In genomic region chr6:160365117-160365516, GRCh38 we compare ENCODE assay signal across 25 cellular contexts. TPM values are rescaled to one million over a fixed set of nuclear protein-coding genes. Genes with fewer than 3 reads are reported as not detected.
"Had no signal": no experiment of that assay in that cellular context is flagged by ENCODE, and none has a peak within 500 bp of the region (broad histone marks: within the 10 kb centered on the region; RNA-seq: fewer than 3 reads in every experiment).

No MANE protein-coding gene starts in this region.

- H3K4me3 ChIP-seq: colonic mucosa, heart left ventricle, pancreas, psoas muscle, right atrium auricular region, tibial nerve had no signal

- H3K4me1 ChIP-seq: colonic mucosa, heart left ventricle, pancreas, psoas muscle, right atrium auricular region had no signal

- H3K27ac ChIP-seq: colonic mucosa, heart left ventricle, pancreas, psoas muscle, right atrium auricular region, tibial nerve had no signal

- ATAC-seq: activated CD8-positive, alpha-beta memory T cell treated with anti-CD3 and anti-CD28 coated beads, Interleukin-2, amount 10 ng/mL, durations not matched to agents 7 days and 5 days; activated CD8-positive, alpha-beta T cell treated with anti-CD3 and anti-CD28 coated beads, Interleukin-2, amount 10 ng/mL, durations not matched to agents 7 days and 5 days; activated naive CD4-positive, alpha-beta T cell treated with anti-CD3 and anti-CD28 coated beads, Interleukin-2, amount 50 U/mL, for 72 hours; activated T-cell treated with anti-CD3 and anti-CD28 coated beads, Interleukin-2, amount 50 U/mL, for 72 hours; heart left ventricle; naive thymus-derived CD8-positive, alpha-beta T cell; pancreas; psoas muscle; T-helper 17 cell; WTC11 had no signal

- FAIRE-seq: endometrium had no signal

- H3K27me3 ChIP-seq: colonic mucosa, pancreas, right atrium auricular region, tibial nerve had no signal

- H3K9me3 ChIP-seq: colonic mucosa had no signal

- H3K36me3 ChIP-seq: colonic mucosa, heart left ventricle, pancreas, right atrium auricular region, tibial nerve had no signal

- DNase-seq: activated CD4-positive, alpha-beta T cell treated with anti-CD3 and anti-CD28 coated beads for 1 hour; activated CD4-positive, alpha-beta T cell treated with anti-CD3 and anti-CD28 coated beads, Interleukin-2, amount 50 U/mL, for 1 hour; activated CD8-positive, alpha-beta memory T cell treated with anti-CD3 and anti-CD28 coated beads, Interleukin-2, amount 10 ng/mL, durations not matched to agents 7 days and 5 days; activated CD8-positive, alpha-beta T cell treated with anti-CD3 and anti-CD28 coated beads, Interleukin-2, amount 10 ng/mL, durations not matched to agents 7 days and 5 days; activated naive CD4-positive, alpha-beta T cell; activated T-cell treated with anti-CD3 and anti-CD28 coated beads, Interleukin-2, amount 50 U/mL, for 72 hours; cerebellar nuclear complex; colonic mucosa; effector CD8-positive, alpha-beta T cell; heart left ventricle; kidney glomerular epithelial cell; naive thymus-derived CD8-positive, alpha-beta T cell; nucleus accumbens; pancreas; psoas muscle; stimulated activated CD4-positive, alpha-beta T cell treated with anti-CD3 and anti-CD28 coated beads, Interleukin-2, amount 100 ng/mL, for 48 hours; stimulated activated naive CD4-positive, alpha-beta T cell treated with Interleukin-2 at 50 U/mL for 16 hours; T-helper 17 cell; T1000 had no signal

RNA-seq across cellular contexts. Expression of gene SLC22A3, which starts 16.9 kb away (rescaled TPM):
- total RNA-seq: activated CD8-positive, alpha-beta memory T cell treated with anti-CD3 and anti-CD28 coated beads, Interleukin-2, amount 10 ng/mL, durations not matched to agents 7 days and 5 days; activated CD8-positive, alpha-beta T cell treated with anti-CD3 and anti-CD28 coated beads, Interleukin-2, amount 10 ng/mL, durations not matched to agents 7 days and 5 days; activated naive CD4-positive, alpha-beta T cell treated with anti-CD3 and anti-CD28 coated beads, Interleukin-2, amount 50 U/mL, for 72 hours; activated T-cell treated with anti-CD3 and anti-CD28 coated beads, Interleukin-2, amount 50 U/mL, for 72 hours; dermis microvascular lymphatic vessel endothelial cell; naive thymus-derived CD8-positive, alpha-beta T cell; T-helper 17 cell had no signal
- polyA plus RNA-seq: naive thymus-derived CD8-positive, alpha-beta T cell had no signal
